ENCODE assay signal across 8 cellular contexts in genomic region chr9:126861707-126862460, GRCh38. TPM values are rescaled to one million over a fixed set of nuclear protein-coding genes. Genes with fewer than 3 reads are reported as not detected.
DNase-seq lines count a peak whose midpoint lies in the region; ATAC-seq and TF ChIP-seq lines count a peak whose summit lies in the region.

No MANE protein-coding gene starts in this region.

- H3K79me2 ChIP-seq in SK-N-SH (ENCODE audit: insufficient read depth): peaks cover 57% of the 10 kb centered on the region

- H3K9me3 ChIP-seq in SK-N-SH (no peaks in the 10 kb centered on the region), WERI-Rb-1 (ENCODE audit: severe bottlenecking) (no peaks in the 10 kb centered on the region), heart left ventricle (no peaks in the 10 kb centered on the region), spleen (no peaks in the 10 kb centered on the region)

- TF ChIP-seq RAD21 in SK-N-SH (IDR thresholded peaks at IDR 0.05; ENCODE audit: low read length): no peak

- H2AFZ ChIP-seq in SK-N-SH (ENCODE audit: low read depth): no peak overlapping the region; the same call in 1 of the 2 replicates

- peaks cover 0 to 20% of the 10 kb centered on the region in 2 experiments; a peak in 2 of 4 replicates for H3K4me1 ChIP-seq in SK-N-SH (ENCODE audit: control insufficient read depth in 1 of 2, insufficient read depth in 2 of 2, low read depth in 1 of 2, low read length in 1 of 2)
- peaks cover 0 to 39% (median 28%) of the 10 kb centered on the region in 12 donors for H3K4me1 ChIP-seq in heart left ventricle
- peaks cover 24 to 70% (median 41%) of the 10 kb centered on the region in 6 donors for H3K4me1 ChIP-seq in spleen

- H3K36me3 ChIP-seq in SK-N-SH (replicated peaks in 1 of 2; ENCODE audit: control insufficient read depth in 1 of 2, insufficient read depth in 2 of 2, low read length in 1 of 2): peaks cover 26 to 32% of the 10 kb centered on the region in 2 experiments
- H3K36me3 ChIP-seq in WERI-Rb-1: peaks cover 39% of the 10 kb centered on the region
- peaks cover 0 to 34% (median 19%) of the 10 kb centered on the region in 9 donors for H3K36me3 ChIP-seq in heart left ventricle
- peaks cover 0 to 35% (median 2%) of the 10 kb centered on the region in 6 donors for H3K36me3 ChIP-seq in spleen

- TF ChIP-seq EP300 in SK-N-SH (IDR thresholded peaks at IDR 0.05; ENCODE audit: borderline replicate concordance in 1 of 2, low read depth in 1 of 2, low read length in 1 of 2): no peak

- peak overlapping the region; percentile 76 for H3K9ac ChIP-seq in SK-N-SH

- POLR2A ChIA-PET in SK-N-SH (lab: Yijun Ruan, JAX): no interaction called here

- H3K9me2 ChIP-seq in SK-N-SH: no peaks in the 10 kb centered on the region

- intact Hi-C loops in heart left ventricle (cut with DNase I) (loop anchor here in 2 of 10 donors (2.0 kb wide), 1 partner anchor 53 kb away; the partner anchor contains the start of gene RALGPS1 (in 2 of the 2)), spleen (cut with DNase I; ENCODE audit: low total_unique reads) (no loop called here)

- peaks cover 32% of the 10 kb centered on the region for H4K20me1 ChIP-seq in SK-N-SH (ENCODE audit: insufficient read depth)

- CTCF ChIA-PET in SK-N-SH (lab: Yijun Ruan, JAX): interaction anchor here (1.0 to 3.0 kb wide), 3 partner anchors 11 to 31 kb away, joined by 3 to 25 read pairs (median 3); no protein-coding TSS in a partner anchor

- ATAC-seq in SK-N-SH treated with all-trans-retinoic acid at 6 μM for 48 hours (no peak), heart left ventricle (peak in 2 of 4 donors; percentile 13 to 17)

- peaks cover 5% of the 10 kb centered on the region; the same call in 1 of the 2 replicates for H3K27me3 ChIP-seq in SK-N-SH (ENCODE audit: insufficient read depth)
- H3K27me3 ChIP-seq in WERI-Rb-1 (ENCODE audit: insufficient read depth, low read depth, severe bottlenecking): no peaks in the 10 kb centered on the region
- no peaks in the 10 kb centered on the region for H3K27me3 ChIP-seq in heart left ventricle
- no peaks in the 10 kb centered on the region for H3K27me3 ChIP-seq in spleen (replicated peaks in 1 of 7)

- peak overlapping the region; percentile 96 for H3K4me2 ChIP-seq in SK-N-SH

- TF ChIP-seq CTCF in SK-N-SH (IDR thresholded peaks at IDR 0.05) (no peak), WERI-Rb-1 (IDR thresholded peaks at IDR 0.05; ENCODE audit: low read depth, low read length) (no peak), heart left ventricle (IDR thresholded peaks at IDR 0.05) (no peak), spleen (IDR thresholded peaks at IDR 0.05 in 8 of 11, conservative IDR thresholded peaks at IDR 0.05 in 3 of 11) (no peak)

- DNase-seq in SK-N-SH (no peak), WERI-Rb-1 (peak; percentile 76), heart left ventricle (no peak), spleen (peak; percentile 72), germinal center (ENCODE audit: low spot score) (no peak), cerebellum (ENCODE audit: low spot score) (no peak)
- DNase-seq in activated CD4-positive, alpha-beta T cell treated with anti-CD3 and anti-CD28 coated beads, Interleukin-2, amount 50 U/mL, for 48 hours: no peak

- H3F3A ChIP-seq in SK-N-SH (replicated peaks; ENCODE audit: insufficient read depth): no peaks in the 10 kb centered on the region

- WGBS in SK-N-SH (ENCODE audit: low lambda C conversion rate): 58% methylated on average over 11 of the region's 11 CpGs
- 40 to 42% (median 41%) methylated on average over 11 of the region's 11 CpGs for WGBS in heart left ventricle, 4 donors
- 16 to 21% (median 19%) methylated on average over 11 of the region's 11 CpGs for WGBS in spleen, 5 donors

- no peak overlapping the region for H3K27ac ChIP-seq in SK-N-SH (ENCODE audit: low read depth in 2 of 2, low read length in 1 of 2)
- H3K27ac ChIP-seq in WERI-Rb-1: peak overlapping the region; percentile 87
- peak overlapping the region in 11 of 12 donors; percentile 5 to 97 (median 91) for H3K27ac ChIP-seq in heart left ventricle
- H3K27ac ChIP-seq in spleen: peak overlapping the region; percentile 69 to 98 (median 96)

- TF ChIP-seq POLR2A in heart left ventricle (IDR thresholded peaks at IDR 0.05) (no peak), spleen (IDR thresholded peaks at IDR 0.05) (no peak)

- H3K4me3 ChIP-seq in SK-N-SH (ENCODE audit: low read depth in 2 of 2, low read length in 1 of 2): peak overlapping the region; percentile 90 to 96
- H3K4me3 ChIP-seq in WERI-Rb-1 (ENCODE audit: low read depth, low read length): peak overlapping the region; percentile 65
- peak overlapping the region; percentile 87 to 99 (median 94) for H3K4me3 ChIP-seq in heart left ventricle
- peak overlapping the region; percentile 72 to 91 (median 80) for H3K4me3 ChIP-seq in spleen

TF ChIP-seq in SK-N-SH, 30 proteins besides CTCF, POLR2A, EP300 and RAD21 (continues in another document):
- TF ChIP-seq YY1 (IDR thresholded peaks at IDR 0.05; ENCODE audit: low read depth) (no peak), USF1 (IDR thresholded peaks at IDR 0.05; ENCODE audit: borderline replicate concordance, low read depth) (no peak), SMC3 (IDR thresholded peaks at IDR 0.05; ENCODE audit: low read depth, low read length) (no peak), TEAD4 (IDR thresholded peaks at IDR 0.05; ENCODE audit: borderline replicate concordance, insufficient read depth) (no peak)

TF ChIP-seq in SK-N-SH treated with all-trans-retinoic acid at 6 μM for 48 hours, 23 proteins besides CTCF, POLR2A, EP300 and RAD21 (continues in another document):
- TF ChIP-seq ZNF8 (CRISPR knock-in tag; IDR thresholded peaks at IDR 0.05) (no peak), ZNF70 (CRISPR knock-in tag; IDR thresholded peaks at IDR 0.05) (no peak), SNAI2 (CRISPR knock-in tag; IDR thresholded peaks at IDR 0.05) (no peak), TSHZ2 (CRISPR knock-in tag; IDR thresholded peaks at IDR 0.05) (no peak), ZFP30 (CRISPR knock-in tag; IDR thresholded peaks at IDR 0.05) (no peak)
- TF ChIP-seq, protein P1, sequence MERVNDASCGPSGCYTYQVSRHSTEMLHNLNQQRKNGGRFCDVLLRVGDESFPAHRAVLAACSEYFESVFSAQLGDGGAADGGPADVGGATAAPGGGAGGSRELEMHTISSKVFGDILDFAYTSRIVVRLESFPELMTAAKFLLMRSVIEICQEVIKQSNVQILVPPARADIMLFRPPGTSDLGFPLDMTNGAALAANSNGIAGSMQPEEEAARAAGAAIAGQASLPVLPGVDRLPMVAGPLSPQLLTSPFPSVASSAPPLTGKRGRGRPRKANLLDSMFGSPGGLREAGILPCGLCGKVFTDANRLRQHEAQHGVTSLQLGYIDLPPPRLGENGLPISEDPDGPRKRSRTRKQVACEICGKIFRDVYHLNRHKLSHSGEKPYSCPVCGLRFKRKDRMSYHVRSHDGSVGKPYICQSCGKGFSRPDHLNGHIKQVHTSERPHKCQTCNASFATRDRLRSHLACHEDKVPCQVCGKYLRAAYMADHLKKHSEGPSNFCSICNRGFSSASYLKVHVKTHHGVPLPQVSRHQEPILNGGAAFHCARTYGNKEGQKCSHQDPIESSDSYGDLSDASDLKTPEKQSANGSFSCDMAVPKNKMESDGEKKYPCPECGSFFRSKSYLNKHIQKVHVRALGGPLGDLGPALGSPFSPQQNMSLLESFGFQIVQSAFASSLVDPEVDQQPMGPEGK (CRISPR knock-in tag; IDR thresholded peaks at IDR 0.05; ENCODE audit: borderline replicate concordance): no peak

RNA-seq across cellular contexts. Expression of gene ZBTB34, which starts 1.4 kb away (rescaled TPM):
- polyA plus RNA-seq in SK-N-SH (2012; rRNA removed): 2.9 and 4.1 TPM in 2 replicates
- 3.2 and 3.7 TPM in 2 replicates for polyA plus RNA-seq in SK-N-SH (2012; cell fraction: cytosol; rRNA removed)
- 3.8 and 4.9 TPM in 2 replicates for polyA plus RNA-seq in SK-N-SH (2012; cell fraction: nucleus; rRNA removed)
- total RNA-seq in heart left ventricle: 1 to 10 TPM; 3.7 to 8.2 (median 5.2) TPM
- 1 to 10 TPM; 2.2 to 3.4 TPM for polyA plus RNA-seq in heart left ventricle
- total RNA-seq in spleen: 10 to 100 TPM; 13.0 to 28.9 (median 15.9) TPM
- polyA plus RNA-seq in spleen: 1 to 10 TPM; 2.1 to 3.1 (median 2.3) TPM
- 30.0 TPM for total RNA-seq in cerebellum

RNA-seq across cellular contexts. Expression of gene RALGPS1, which starts 52.7 kb away (rescaled TPM):
- polyA plus RNA-seq in SK-N-SH (2012; rRNA removed): 3.9 and 4.1 TPM in 2 replicates
- 2.4 and 2.9 TPM in 2 replicates for polyA plus RNA-seq in SK-N-SH (2012; cell fraction: cytosol; rRNA removed)
- 10.2 and 13.1 TPM in 2 replicates for polyA plus RNA-seq in SK-N-SH (2012; cell fraction: nucleus; rRNA removed)
- 10 to 100 TPM in 8 of 9 donors, 1 to 10 TPM in 1; 9.7 to 21.8 (median 14.4) TPM for total RNA-seq in heart left ventricle
- 10 to 100 TPM in 1 of 2 donors, 1 to 10 TPM in 1; 8.0 to 15.8 TPM for polyA plus RNA-seq in heart left ventricle
- 10 to 100 TPM; 11.0 to 27.3 (median 17.1) TPM for total RNA-seq in spleen
- 1 to 10 TPM; 2.5 to 4.9 (median 3.0) TPM for polyA plus RNA-seq in spleen
- total RNA-seq in cerebellum: 84.7 TPM

RNA-seq across cellular contexts. Expression of gene ZBTB43, which starts 57.0 kb away (rescaled TPM):
- polyA plus RNA-seq in SK-N-SH (2012; rRNA removed) (3.5 and 4.6 TPM in 2 replicates), heart left ventricle (10 to 100 TPM; 10.7 to 18.5 TPM), spleen (1 to 10 TPM; 1.4 to 2.5 (median 2.3) TPM)
- polyA plus RNA-seq in SK-N-SH (2012; cell fraction: cytosol; rRNA removed): 3.5 and 3.7 TPM in 2 replicates
- polyA plus RNA-seq in SK-N-SH (2012; cell fraction: nucleus; rRNA removed): 4.4 and 8.0 TPM in 2 replicates
- total RNA-seq in heart left ventricle (10 to 100 TPM; 18.0 to 42.8 (median 36.2) TPM), spleen (10 to 100 TPM; 10.3 to 19.2 (median 16.0) TPM), cerebellum (15.1 TPM)

Comparison
In these comparisons a context has a peak if more than half of its experiments do, and no peak if none do; other contexts are left out.
1. DNase-seq: peak in WERI-Rb-1 (single experiment) and spleen (single experiment); none in SK-N-SH (single experiment), heart left ventricle (0 of 5), germinal center (single experiment), cerebellum (single experiment) and activated CD4-positive, alpha-beta T cell treated with anti-CD3 and anti-CD28 coated beads, Interleukin-2, amount 50 U/mL, for 48 hours (0 of 2).
2. H3K27ac ChIP-seq: peak in WERI-Rb-1 (single experiment), heart left ventricle (11 of 12) and spleen (8 of 8); none in SK-N-SH (0 of 2).
3. Peak in every context shown above with its lines, with median percentiles within 50 percentile points of each other: H3K4me3 ChIP-seq.